7 cellular contexts compared by ENCODE assay signal in genomic region chr15:75732809-75733451, GRCh38. TPM values are rescaled to one million over a fixed set of nuclear protein-coding genes. Genes with fewer than 3 reads are reported as not detected.
DNase-seq lines count a peak whose midpoint lies in the region; ATAC-seq and TF ChIP-seq lines count a peak whose summit lies in the region.

No MANE protein-coding gene starts in this region.

- H3K27ac Mint-ChIP-seq in IgD-negative memory B cell: peak overlapping the region in 2 of 3 donors; percentile 14 to 43

- no peak overlapping the region for H3K4me3 Mint-ChIP-seq in IgD-negative memory B cell

- DNase-seq in GM10266 (ENCODE audit: extremely low spot score) (peak; percentile 72), T follicular helper cell (ENCODE audit: low read depth) (peak; percentile 16), body of pancreas (peak; percentile 70 to 75 (median 74)), inferior parietal cortex (ENCODE audit: extremely low spot score) (peak; percentile 75), NCI-H2029 treated with DMSO at 0.1 percent for 48 hours (lab: John Stamatoyannopoulos, UW) (no peak)
- peak; percentile 68 for DNase-seq in stimulated activated CD4-positive, alpha-beta T cell treated with anti-CD3 and anti-CD28 coated beads, Interleukin-15, amount 100 ng/mL, for 24 hours

- peak; percentile 77 for ATAC-seq in body of pancreas

- no peaks in the 10 kb centered on the region for H3K9me3 ChIP-seq in body of pancreas

- H3K27me3 ChIP-seq in body of pancreas: no peaks in the 10 kb centered on the region

- H3K36me3 ChIP-seq in body of pancreas (replicated peaks in 1 of 2; ENCODE audit: insufficient read depth in 1 of 2, low read depth in 2 of 2): no peaks in the 10 kb centered on the region

- H3K27ac ChIP-seq in body of pancreas: no peak overlapping the region

- no peaks in the 10 kb centered on the region for H3K36me3 Mint-ChIP-seq in IgD-negative memory B cell

- H3K9me3 Mint-ChIP-seq in IgD-negative memory B cell: no peaks in the 10 kb centered on the region

- H3K27me3 Mint-ChIP-seq in IgD-negative memory B cell: peaks cover 4% of the 10 kb centered on the region

- WGBS in body of pancreas, 2 donors: 26 to 27% methylated on average over 5 to 12 of the region's 12 CpGs

- H3K4me3 ChIP-seq in body of pancreas: no peak overlapping the region

- H3K4me1 Mint-ChIP-seq in IgD-negative memory B cell: peaks cover 6 to 15% (median 9%) of the 10 kb centered on the region in 3 donors

- intact Hi-C loops in body of pancreas (cut with DNase I): no loop called here

- TF ChIP-seq CTCF in GM10266 (IDR thresholded peaks at IDR 0.05; ENCODE audit: control insufficient read depth, insufficient read depth, low read depth, missing control alignments): peak; percentile 79
- TF ChIP-seq CTCF in body of pancreas (IDR thresholded peaks at IDR 0.05): peak; percentile 69 to 86 (median 78)

- no peak for TF ChIP-seq POLR2A in body of pancreas (IDR thresholded peaks at IDR 0.05)

- peaks cover 3% of the 10 kb centered on the region for H3K4me1 ChIP-seq in body of pancreas

RNA-seq across cellular contexts. Expression of gene CSPG4, which starts 20.3 kb away (rescaled TPM):
- polyA plus RNA-seq in IgD-negative memory B cell: not detected
- 10 to 100 TPM in 1 of 2 donors, 1 to 10 TPM in 1; 3.1 to 13.8 TPM for total RNA-seq in body of pancreas
